Comparison of ENCODE assay signal across 8 cellular contexts in the genomic region with DNA sequence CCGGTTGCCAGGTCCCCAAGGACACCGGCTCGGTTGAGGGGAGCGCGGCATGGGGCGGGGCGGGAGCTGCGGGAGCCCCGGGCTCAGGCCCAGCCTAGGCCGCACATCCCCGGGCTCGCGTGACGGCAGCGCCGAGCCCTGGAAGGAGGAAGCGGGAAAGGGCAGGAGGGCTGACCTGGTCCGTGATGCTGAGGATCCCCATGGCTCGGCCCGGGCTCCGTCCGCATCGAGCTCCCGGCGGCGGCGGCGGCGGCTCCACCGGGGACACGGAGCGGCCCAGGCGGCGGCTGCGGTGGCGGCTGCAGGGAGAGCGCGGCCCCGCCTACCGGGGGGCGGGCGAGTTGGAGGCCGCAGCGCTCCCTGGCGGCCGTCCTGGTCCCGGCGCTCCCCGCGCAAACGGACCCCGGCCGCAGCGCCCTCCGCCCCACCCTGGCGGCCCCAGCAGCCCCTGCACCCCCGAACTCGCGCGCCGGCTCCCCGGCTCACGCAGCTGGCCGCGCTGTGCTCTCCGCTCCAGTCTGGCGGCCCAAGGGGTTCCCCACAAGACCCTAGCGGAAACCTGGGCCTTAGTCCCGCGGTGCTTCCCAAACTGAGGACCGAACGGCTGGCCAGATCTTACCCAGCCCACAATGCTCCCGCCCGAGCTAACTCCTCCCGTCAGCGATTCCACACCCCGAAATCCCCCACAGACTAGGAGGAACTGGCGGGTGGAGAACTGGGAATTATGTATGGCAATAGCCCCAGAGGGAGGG. TPM values are rescaled to one million over a fixed set of nuclear protein-coding genes. Genes with fewer than 3 reads are reported as not detected.
DNase-seq lines count a peak whose midpoint lies in the region; ATAC-seq and TF ChIP-seq lines count a peak whose summit lies in the region.

A gene (minus strand): TSS at position 317 of the 752 bp plus-strand sequence. CDS start 115 bp downstream, at position 202.

- peak; percentile 64 for TF ChIP-seq CTCF in colonic mucosa (IDR thresholded peaks at IDR 0.05)

- H3K27me3 ChIP-seq in colonic mucosa = no peaks in the 10 kb centered on the region

- H3K9ac ChIP-seq in colonic mucosa (ENCODE audit: low read depth in 2 of 2, low read length in 2 of 2) = peak within 1 kb of the TSS; percentile 86 to 96

- intact Hi-C loops in colonic mucosa (cut with DNase I) = loop anchor here (5.0 kb wide), 1 partner anchor 36 kb away; a partner anchor contains a TSS

- H3K27ac ChIP-seq in colonic mucosa = peak within 1 kb of the TSS; percentile 67

- peaks cover 1% of the 10 kb centered on the region for H3K36me3 ChIP-seq in colonic mucosa

- no peaks in the 10 kb centered on the region for H3K9me3 ChIP-seq in colonic mucosa

- ATAC-seq in GM18909 (IDR thresholded peaks at IDR 0.05; ENCODE audit: poor library complexity, unreplicated experiment) (peak; percentile 89), HG03139 (IDR thresholded peaks at IDR 0.05; ENCODE audit: unreplicated experiment) (peak; percentile 94)

- DNase-seq in AML-193 (lab: John Stamatoyannopoulos, UW) = peak; percentile 55 to 61
- DNase-seq in NCI-H226 = peak; percentile 86
- peak; percentile 71 to 78 for DNase-seq in activated CD4-positive, alpha-beta T cell treated with anti-CD3 and anti-CD28 coated beads for 4 hours
- DNase-seq in colonic mucosa = peak; percentile 74
- DNase-seq in left kidney (ENCODE audit: low read depth, low spot score) = peak; percentile 92
- peak; percentile 74 for DNase-seq in stimulated activated CD4-positive, alpha-beta T cell treated with anti-CD3 and anti-CD28 coated beads, Interleukin-1b, Interleukin-23, amount 100 ng/mL, for 48 hours

- peak within 1 kb of the TSS; percentile 96 for H3K4me3 ChIP-seq in colonic mucosa

- H3K4me1 ChIP-seq in colonic mucosa = peaks cover 5% of the 10 kb centered on the region

RNA-seq across cellular contexts. Expression of the gene that starts here (rescaled TPM):
- total RNA-seq in colonic mucosa = 10 to 100 TPM; 39.3 to 57.7 TPM

Comparison
In these comparisons a context has a peak if more than half of its experiments do, and no peak if none do; other contexts are left out.
1. Peak in every context shown above with its lines: DNase-seq, ATAC-seq, H3K4me3 ChIP-seq and H3K27ac ChIP-seq.